In genomic region chr4:145521282-145521681, GRCh38 we compare ENCODE assay signal across 21 cellular contexts. TPM values are rescaled to one million over a fixed set of nuclear protein-coding genes. Genes with fewer than 3 reads are reported as not detected.
DNase-seq lines count a peak whose midpoint lies in the region; ATAC-seq, FAIRE-seq and TF ChIP-seq lines count a peak whose summit lies in the region.
"Had no signal": no experiment of that assay in that cellular context is flagged by ENCODE, and none has a peak within 500 bp of the region (broad histone marks: within the 10 kb centered on the region; RNA-seq: fewer than 3 reads in every experiment).

No MANE protein-coding gene starts in this region.

- H3K79me2 ChIP-seq in OCI-LY7 (ENCODE audit: insufficient read depth, low read depth, low read length): peaks cover 95% of the 10 kb centered on the region

- H3K36me3 Mint-ChIP-seq in naive B cell: no peaks in the 10 kb centered on the region

- peak overlapping the region; percentile 44 for H3K4me3 ChIP-seq in OCI-LY7 (ENCODE audit: low read depth, low read length, poor library complexity, severe bottlenecking)
- H3K4me3 ChIP-seq in WERI-Rb-1 (ENCODE audit: low read depth, low read length): no peak overlapping the region
- no peak overlapping the region for H3K4me3 ChIP-seq in transverse colon
- H3K4me3 ChIP-seq in right atrium auricular region: no peak overlapping the region
- H3K4me3 ChIP-seq: Peyer's patch had no signal

- H4K20me1 ChIP-seq in OCI-LY7 (ENCODE audit: insufficient read depth, low read length): no peaks in the 10 kb centered on the region

- peaks cover 0 to 5% (median 5%) of the 10 kb centered on the region in 3 donors for H3K27me3 Mint-ChIP-seq in naive B cell

- CTCF ChIA-PET in OCI-LY7 (lab: Charles Lee; ENCODE audit: unreplicated experiment): interaction anchor here (1.0 kb wide), 1 partner anchor 9 kb away, joined by 3 read pairs; no protein-coding TSS in a partner anchor

- in situ Hi-C loops in transverse colon (cut with MboI; ENCODE audit: low pct_ligation_motif_present in 1 of 4, low pct_unique_long_range_greater_than_20kb in 1 of 4, low sequenced_read_pairs in 3 of 4): no loop called here

- intact Hi-C loops in OCI-LY7 (cut with micrococcal nuclease; ENCODE audit: unreplicated experiment): no loop called here
- intact Hi-C loops in transverse colon (cut with DNase I; ENCODE audit: low total_unique reads): no loop called here

- TF ChIP-seq POLR2A in GM12892 (IDR thresholded peaks at IDR 0.05; ENCODE audit: low read depth, low read length) (no peak), transverse colon (IDR thresholded peaks at IDR 0.05) (no peak)

- H3K4me2 ChIP-seq in OCI-LY7 (ENCODE audit: low read length): peak overlapping the region; percentile 72
- H3K4me2 ChIP-seq: SK-N-SH had no signal

- H3K4me1 ChIP-seq in OCI-LY7 (ENCODE audit: insufficient read depth, low read length, poor library complexity, severe bottlenecking): peaks cover 66% of the 10 kb centered on the region
- peaks cover 0 to 30% (median 2%) of the 10 kb centered on the region in 4 donors for H3K4me1 ChIP-seq in transverse colon
- peaks cover 0 to 22% of the 10 kb centered on the region in 2 donors for H3K4me1 ChIP-seq in right atrium auricular region

- H3K36me3 ChIP-seq in OCI-LY7 (ENCODE audit: insufficient read depth, low read length) (peaks cover 49% of the 10 kb centered on the region), WERI-Rb-1 (peaks cover 4% of the 10 kb centered on the region), transverse colon (no peaks in the 10 kb centered on the region), right atrium auricular region (no peaks in the 10 kb centered on the region)
- H3K36me3 ChIP-seq: Peyer's patch had no signal

- peak overlapping the region in 5 of 8 donors; percentile 5 to 55 (median 26) for H3K4me3 Mint-ChIP-seq in naive B cell
- H3K4me3 Mint-ChIP-seq: HFFc6 had no signal

- TF ChIP-seq CTCF in OCI-LY7 (conservative IDR thresholded peaks at IDR 0.05; ENCODE audit: low read length) (no peak), WERI-Rb-1 (IDR thresholded peaks at IDR 0.05; ENCODE audit: low read depth, low read length) (no peak), transverse colon (IDR thresholded peaks at IDR 0.05) (no peak), right atrium auricular region (IDR thresholded peaks at IDR 0.05) (no peak)

- POLR2A ChIA-PET in OCI-LY7 (lab: Charles Lee): interaction anchor here (0.7 to 6.6 kb wide), 9 partner anchors 10 to 37 kb away, joined by 3 to 67 read pairs (median 4); no protein-coding TSS in a partner anchor

- no peaks in the 10 kb centered on the region for H3K9me2 ChIP-seq in OCI-LY7 (ENCODE audit: insufficient read depth, low read length)
- H3K9me2 ChIP-seq: SK-N-SH had no signal

- peaks cover 7% of the 10 kb centered on the region; the same call in 1 of the 2 replicates for H3K9me3 ChIP-seq in OCI-LY7 (ENCODE audit: low read length)
- no peaks in the 10 kb centered on the region for H3K9me3 ChIP-seq in WERI-Rb-1 (ENCODE audit: severe bottlenecking)
- H3K9me3 ChIP-seq in transverse colon: no peaks in the 10 kb centered on the region
- H3K9me3 ChIP-seq in right atrium auricular region: no peaks in the 10 kb centered on the region
- H3K9me3 ChIP-seq: Peyer's patch, SK-N-SH had no signal

- no peak overlapping the region for H3K27ac Mint-ChIP-seq in naive B cell
- H3K27ac Mint-ChIP-seq: HFFc6 had no signal

- no TSS peak for BruUV-seq in OCI-LY7 (replicated peaks; lab: Mats Ljungman, UMichigan)

- DNase-seq in GM12892 (ENCODE audit: insufficient read length): no peak
- DNase-seq in OCI-LY7 (ENCODE audit: low spot score): no peak
- DNase-seq in naive B cell: no peak
- DNase-seq in WERI-Rb-1: no peak
- no peak for DNase-seq in transverse colon
- DNase-seq in DMS114 treated with DMSO at 0.1 percent for 48 hours (lab: John Stamatoyannopoulos, UW; ENCODE audit: unreplicated experiment): no peak
- DNase-seq in right atrium auricular region (ENCODE audit: low spot score): no peak
- DNase-seq: COR-L47, HFFc6, IMR-90, Kasumi-1, NCI-H1417 treated with DMSO at 0.1 percent for 48 hours, NCI-H2029, NCI-H510A, NCI-H774, Peyer's patch, SHP77, SK-N-SH, T-helper 1 cell had no signal

- H3K4me1 Mint-ChIP-seq in naive B cell: peaks cover 0 to 6% (median 4%) of the 10 kb centered on the region in 3 donors

- TF ChIP-seq EP300 in transverse colon (IDR thresholded peaks at IDR 0.05; ENCODE audit: low read depth): no peak

- H3K27me3 ChIP-seq in WERI-Rb-1 (ENCODE audit: insufficient read depth, low read depth, severe bottlenecking) (no peaks in the 10 kb centered on the region), transverse colon (no peaks in the 10 kb centered on the region), right atrium auricular region (no peaks in the 10 kb centered on the region)
- H3K27me3 ChIP-seq: Peyer's patch had no signal

- peak; percentile 81 for FAIRE-seq in GM12892 (lab: Jason Lieb, UNC)

- no peaks in the 10 kb centered on the region for H3K9me3 Mint-ChIP-seq in naive B cell
- H3K9me3 Mint-ChIP-seq: HFFc6 had no signal

- H3K27ac ChIP-seq in OCI-LY7 (ENCODE audit: low read depth, low read length, poor library complexity, severe bottlenecking) (peak overlapping the region; percentile 51), WERI-Rb-1 (no peak overlapping the region), transverse colon (no peak overlapping the region), right atrium auricular region (no peak overlapping the region)
- H3K27ac ChIP-seq: C4-2B, Peyer's patch had no signal

- ATAC-seq in HG02642 (IDR thresholded peaks at IDR 0.05; ENCODE audit: poor library complexity, unreplicated experiment) (peak; percentile 43), naive B cell (ENCODE audit: low read depth in 2 of 2) (no peak)

- 75 to 86% methylated on average over 2 of the region's 2 CpGs for WGBS in transverse colon (ENCODE audit: low coverage in 1 of 2), 2 donors

- H2AFZ ChIP-seq in OCI-LY7 (ENCODE audit: low read length): peak overlapping the region; percentile 6; the same call in 1 of the 2 replicates

RNA-seq across cellular contexts. Expression of gene SMAD1, which starts 39.6 kb away (rescaled TPM):
- 5.0 TPM for polyA plus RNA-seq in GM12892 (2012; ENCODE audit: missing spikeins)
- 56.4 and 60.9 TPM in 2 replicates for total RNA-seq in OCI-LY7 (2014; rRNA removed; shearing (Covaris generic))
- 39.9 and 57.4 TPM in 2 replicates for total RNA-seq in OCI-LY7 (2022)
- polyA plus RNA-seq in naive B cell (ENCODE audit: low read depth in 6 of 6): 1 to 10 TPM in 1 of 6 donors, under 1 TPM in 2, not detected in 3; 0.30 to 1.6 (median 0.41) TPM
- 10 to 100 TPM; 42.9 to 65.1 (median 46.5) TPM for total RNA-seq in transverse colon
- 10 to 100 TPM; 12.5 to 13.9 TPM for total RNA-seq in right atrium auricular region
